In genomic region chr2:207107551-207107950, GRCh38 we compare ENCODE assay signal across 10 cellular contexts. TPM values are rescaled to one million over a fixed set of nuclear protein-coding genes. Genes with fewer than 3 reads are reported as not detected.
A peak's percentile ranks its signal among the peaks of the same experiment; 100 is the strongest.
DNase-seq lines count a peak whose midpoint lies in the region; ATAC-seq lines count a peak whose summit lies in the region.
"Had no signal": no experiment of that assay in that cellular context is flagged by ENCODE, and none has a peak within 500 bp of the region (broad histone marks: within the 10 kb centered on the region; RNA-seq: fewer than 3 reads in every experiment).

No MANE protein-coding gene starts in this region.

- peaks cover 35% of the 10 kb centered on the region for H3K4me1 Mint-ChIP-seq in activated CD4-positive, alpha-beta T cell treated with anti-CD3 and anti-CD28 coated beads for 36 hours

- ATAC-seq in activated CD4-positive, alpha-beta T cell treated with anti-CD3 and anti-CD28 coated beads for 36 hours: no peak
- no peak for ATAC-seq in HG03025 (IDR thresholded peaks at IDR 0.05; ENCODE audit: low FRiP score, unreplicated experiment)
- ATAC-seq: A549 had no signal

- peak; percentile 18 for DNase-seq in activated CD4-positive, alpha-beta T cell treated with anti-CD3 and anti-CD28 coated beads for 36 hours
- DNase-seq in activated CD4-positive, alpha-beta T cell treated with anti-CD3 and anti-CD28 coated beads, Interleukin-2, amount 50 U/mL, for 4 hours: no peak
- DNase-seq in NCI-H748 (lab: John Stamatoyannopoulos, UW; ENCODE audit: unreplicated experiment) (peak; percentile 87), globus pallidus (ENCODE audit: low spot score) (peak; percentile 80), posterior cingulate gyrus (peak; percentile 46 to 92 (median 62)), DMS53 treated with DMSO at 0.1 percent for 48 hours (lab: John Stamatoyannopoulos, UW; ENCODE audit: unreplicated experiment) (no peak)
- DNase-seq in activated naive CD4-positive, alpha-beta T cell (lab: John Stamatoyannopoulos, UW): no peak
- DNase-seq: activated naive CD4-positive, alpha-beta T cell treated with anti-CD3 and anti-CD28 coated beads, Interleukin-2, amount 50 U/mL, for 16 hours had no signal

- no peaks in the 10 kb centered on the region for H3K27me3 Mint-ChIP-seq in activated CD4-positive, alpha-beta T cell treated with anti-CD3 and anti-CD28 coated beads for 36 hours

- H3K27ac Mint-ChIP-seq in activated CD4-positive, alpha-beta T cell treated with anti-CD3 and anti-CD28 coated beads for 36 hours: no peak overlapping the region

- H3K4me3 Mint-ChIP-seq in activated CD4-positive, alpha-beta T cell treated with anti-CD3 and anti-CD28 coated beads for 36 hours: no peak overlapping the region

- POLR2A ChIA-PET in activated CD4-positive, alpha-beta T cell treated with anti-CD3 and anti-CD28 coated beads for 36 hours (lab: Charles Lee): no interaction called here

- no peaks in the 10 kb centered on the region for H3K9me3 Mint-ChIP-seq in activated CD4-positive, alpha-beta T cell treated with anti-CD3 and anti-CD28 coated beads for 36 hours (ENCODE audit: low read depth)

- peaks cover 12% of the 10 kb centered on the region for H3K36me3 Mint-ChIP-seq in activated CD4-positive, alpha-beta T cell treated with anti-CD3 and anti-CD28 coated beads for 36 hours (ENCODE audit: low read depth)

- CTCF ChIA-PET in activated CD4-positive, alpha-beta T cell treated with anti-CD3 and anti-CD28 coated beads for 36 hours (lab: Charles Lee): interaction anchor here (1.0 to 2.5 kb wide), 3 partner anchors 8 to 147 kb away, joined by 3 to 15 read pairs (median 4); no protein-coding TSS in a partner anchor

- intact Hi-C loops in activated CD4-positive, alpha-beta T cell treated with anti-CD3 and anti-CD28 coated beads for 36 hours (cut with DNase I, micrococcal nuclease): no loop called here
- intact Hi-C loops in posterior cingulate gyrus (cut with DNase I): no loop called here

RNA-seq across cellular contexts. Expression of gene KLF7, which starts 58.2 kb away (rescaled TPM):
- 10 to 100 TPM; 21.9 to 32.7 TPM for total RNA-seq in activated CD4-positive, alpha-beta T cell treated with anti-CD3 and anti-CD28 coated beads for 36 hours

Comparison
In these comparisons a context has a peak if more than half of its experiments do, and no peak if none do; other contexts are left out.
1. DNase-seq: peak in activated CD4-positive, alpha-beta T cell treated with anti-CD3 and anti-CD28 coated beads for 36 hours (single experiment), NCI-H748 (single experiment), globus pallidus (single experiment) and posterior cingulate gyrus (10 of 10); none in activated CD4-positive, alpha-beta T cell treated with anti-CD3 and anti-CD28 coated beads, Interleukin-2, amount 50 U/mL, for 4 hours (0 of 2), DMS53 treated with DMSO at 0.1 percent for 48 hours (single experiment) and activated naive CD4-positive, alpha-beta T cell (0 of 4).